In genomic region chr12:7127916-7128626, GRCh38 we compare ENCODE assay signal across 17 cellular contexts. TPM values are rescaled to one million over a fixed set of nuclear protein-coding genes. Genes with fewer than 3 reads are reported as not detected.
DNase-seq lines count a peak whose midpoint lies in the region; ATAC-seq and TF ChIP-seq lines count a peak whose summit lies in the region.
"Had no signal": no experiment of that assay in that cellular context is flagged by ENCODE, and none has a peak within 500 bp of the region (broad histone marks: within the 10 kb centered on the region; RNA-seq: fewer than 3 reads in every experiment).

No MANE protein-coding gene starts in this region.

- H3K36me3 ChIP-seq in Loucy (ENCODE audit: insufficient read depth, low read length) (peaks cover 4% of the 10 kb centered on the region; the same call in 1 of the 2 replicates), endodermal cell (ENCODE audit: control insufficient read depth, insufficient read depth, low read length) (no peaks in the 10 kb centered on the region), left lung (no peaks in the 10 kb centered on the region)
- H3K36me3 ChIP-seq: ascending aorta, left ventricle myocardium inferior, ovary had no signal

- H3K9me2 ChIP-seq in Loucy (replicated peaks; ENCODE audit: low read depth, low read length) = no peaks in the 10 kb centered on the region

- TF ChIP-seq CTCF in CD4-positive, alpha-beta T cell (IDR thresholded peaks at IDR 0.05) = no peak
- TF ChIP-seq CTCF in Loucy (conservative IDR thresholded peaks at IDR 0.05; ENCODE audit: low read length) = no peak
- no peak for TF ChIP-seq CTCF in endodermal cell (conservative IDR thresholded peaks at IDR 0.05)
- no peak for TF ChIP-seq CTCF in nephron (IDR thresholded peaks at IDR 0.05; ENCODE audit: unreplicated experiment in 3 of 3)
- TF ChIP-seq CTCF in left lung (IDR thresholded peaks at IDR 0.05) = no peak

- 81 to 94% methylated on average over 12 to 17 of the region's 17 CpGs for WGBS in endodermal cell (ENCODE audit: insufficient coverage in 1 of 2, insufficient read length in 1 of 2), 2 experiments

- POLR2A ChIA-PET in CD4-positive, alpha-beta T cell (lab: Charles Lee) = interaction anchor here (3.8 kb wide), 1 partner anchor 20 kb away, joined by 16 read pairs; the partner anchor contains the start of gene C1RL

- H3K4me1 Mint-ChIP-seq in CD4-positive, alpha-beta T cell (ENCODE audit: low read depth) = peaks cover 47% of the 10 kb centered on the region
- H3K4me1 Mint-ChIP-seq in endodermal cell = peaks cover 61% of the 10 kb centered on the region
- peaks cover 46% of the 10 kb centered on the region for H3K4me1 Mint-ChIP-seq in nephron

- no peaks in the 10 kb centered on the region for H3K27me3 ChIP-seq in CD4-positive, alpha-beta T cell (ENCODE audit: control insufficient read depth, insufficient read depth, low read length)
- H3K27me3 ChIP-seq in Loucy (ENCODE audit: insufficient read depth, low read length, poor library complexity, severe bottlenecking) = no peaks in the 10 kb centered on the region
- no peaks in the 10 kb centered on the region for H3K27me3 ChIP-seq in endodermal cell (ENCODE audit: control insufficient read depth, insufficient read depth, low read length, poor library complexity, severe bottlenecking)
- peaks cover 0 to 36% of the 10 kb centered on the region in 2 donors for H3K27me3 ChIP-seq in left lung
- H3K27me3 ChIP-seq: ascending aorta, ovary had no signal

- H3K9me3 Mint-ChIP-seq in CD4-positive, alpha-beta T cell = no peaks in the 10 kb centered on the region
- H3K9me3 Mint-ChIP-seq in endodermal cell = no peaks in the 10 kb centered on the region
- no peaks in the 10 kb centered on the region for H3K9me3 Mint-ChIP-seq in nephron

- ATAC-seq in CD4-positive, alpha-beta T cell (ENCODE audit: poor library complexity) = no peak
- no peak for ATAC-seq in left ventricle myocardium superior
- ATAC-seq in left lung = no peak

- H3K9me3 ChIP-seq in CD4-positive, alpha-beta T cell (ENCODE audit: control insufficient read depth, low read length) = no peaks in the 10 kb centered on the region
- H3K9me3 ChIP-seq in Loucy (ENCODE audit: insufficient read depth, low read depth, low read length) (no peaks in the 10 kb centered on the region), endodermal cell (ENCODE audit: control insufficient read depth, low read length) (no peaks in the 10 kb centered on the region), left lung (no peaks in the 10 kb centered on the region)
- H3K9me3 ChIP-seq: ascending aorta, left ventricle myocardium inferior, ovary had no signal

- peaks cover 2% of the 10 kb centered on the region; the same call in 1 of the 2 replicates for H3F3A ChIP-seq in Loucy (ENCODE audit: low read depth)

- H3K4me3 ChIP-seq in Loucy (ENCODE audit: low read length, poor library complexity, severe bottlenecking) (no peak overlapping the region), endodermal cell (ENCODE audit: low read length) (peak overlapping the region; percentile 88), left lung (peak overlapping the region in 1 of 2 donors; percentile 7)
- H3K4me3 ChIP-seq: ascending aorta, GM23248, ovary had no signal

- H2AFZ ChIP-seq in Loucy (ENCODE audit: low read length) = no peak overlapping the region
- H2AFZ ChIP-seq: GM23248 had no signal

- H3K79me2 ChIP-seq in Loucy (ENCODE audit: insufficient read depth, low read length) = peaks cover 31% of the 10 kb centered on the region

- peaks cover 16% of the 10 kb centered on the region for H3K36me3 Mint-ChIP-seq in CD4-positive, alpha-beta T cell (ENCODE audit: low read depth)
- peaks cover 17% of the 10 kb centered on the region for H3K36me3 Mint-ChIP-seq in endodermal cell (ENCODE audit: low read depth)
- H3K36me3 Mint-ChIP-seq in nephron (ENCODE audit: low read depth) = peaks cover under 1% of the 10 kb centered on the region

- H3K9ac ChIP-seq in Loucy (ENCODE audit: low read depth, low read length, poor library complexity, severe bottlenecking) (no peak overlapping the region), endodermal cell (ENCODE audit: extremely low read depth, low read length, poor library complexity, severe bottlenecking) (peak overlapping the region; percentile 75)
- H3K9ac ChIP-seq: GM23248 had no signal

- H3K4me1 ChIP-seq in Loucy (ENCODE audit: insufficient read depth, low read length, poor library complexity, severe bottlenecking) (peaks cover 33% of the 10 kb centered on the region), endodermal cell (ENCODE audit: control insufficient read depth, insufficient read depth, low read length) (peaks cover 14% of the 10 kb centered on the region), left lung (peaks cover 5 to 36% of the 10 kb centered on the region in 2 donors)

- no peak for DNase-seq in CD4-positive, alpha-beta T cell
- DNase-seq in endodermal cell (peak; percentile 67), left ventricle myocardium superior (no peak), left lung (no peak), NCI-H526 (lab: John Stamatoyannopoulos, UW) (no peak)
- DNase-seq in stimulated activated CD4-positive, alpha-beta T cell treated with anti-CD3 and anti-CD28 coated beads, Interleukin-2, amount 100 ng/mL, for 24 hours = no peak
- DNase-seq: GM23248; left ventricle myocardium inferior; NCI-H1092 treated with DMSO at 0.1 percent for 48 hours; NCI-H524; stimulated activated naive CD4-positive, alpha-beta T cell had no signal

- peak overlapping the region; percentile 91 for H3K4me3 Mint-ChIP-seq in CD4-positive, alpha-beta T cell
- H3K4me3 Mint-ChIP-seq in endodermal cell = peak overlapping the region; percentile 75
- H3K4me3 Mint-ChIP-seq in nephron = peak overlapping the region; percentile 90 to 99 (median 91)

- no peak overlapping the region for H3K27ac ChIP-seq in CD4-positive, alpha-beta T cell (ENCODE audit: low read depth, low read length)
- H3K27ac ChIP-seq in endodermal cell (ENCODE audit: low read depth, low read length) (no peak overlapping the region), left lung (no peak overlapping the region)
- H3K27ac ChIP-seq: ascending aorta, GM23248, left ventricle myocardium inferior, RWPE1 had no signal

- H4K20me1 ChIP-seq in Loucy (ENCODE audit: insufficient read depth, low read length, poor library complexity, severe bottlenecking) = no peaks in the 10 kb centered on the region

- CTCF ChIA-PET in CD4-positive, alpha-beta T cell (lab: Charles Lee) = no interaction called here

- intact Hi-C loops in CD4-positive, alpha-beta T cell (cut with DNase I, micrococcal nuclease) = no loop called here
- intact Hi-C loops in left ventricle myocardium superior (cut with micrococcal nuclease) = no loop called here
- intact Hi-C loops in left lung (cut with DNase I) = no loop called here

- peak overlapping the region; percentile 99 for H3K4me2 ChIP-seq in Loucy (ENCODE audit: low read depth, low read length, poor library complexity, severe bottlenecking)

- H3K27ac Mint-ChIP-seq in CD4-positive, alpha-beta T cell = peak overlapping the region; percentile 20
- H3K27ac Mint-ChIP-seq in endodermal cell = peak overlapping the region; percentile 92
- peak overlapping the region; percentile 59 to 84 (median 67) for H3K27ac Mint-ChIP-seq in nephron

- H3K27me3 Mint-ChIP-seq in CD4-positive, alpha-beta T cell = no peaks in the 10 kb centered on the region
- H3K27me3 Mint-ChIP-seq in endodermal cell (ENCODE audit: insufficient read depth) (peaks cover 3% of the 10 kb centered on the region), nephron (ENCODE audit: low read depth) (peaks cover 9% of the 10 kb centered on the region)

RNA-seq across cellular contexts. Expression of gene RBP5, which starts 0.6 kb away (rescaled TPM):
- not detected for total RNA-seq in CD4-positive, alpha-beta T cell
- total RNA-seq in endodermal cell (10 to 100 TPM; 19.3 to 31.2 TPM), left ventricle myocardium superior (0.89 TPM), left lung (1 to 10 TPM; 1.2 to 2.3 TPM)
- polyA plus RNA-seq in endodermal cell (2013, experiment 1 of 2) = 1.7 TPM
- polyA plus RNA-seq in endodermal cell (2013, experiment 2 of 2) = 1.9 TPM
- total RNA-seq: GM23248, HT1080 had no signal

RNA-seq across cellular contexts. Expression of gene CLSTN3, which starts 2.1 kb away (rescaled TPM):
- total RNA-seq in CD4-positive, alpha-beta T cell = 10 to 100 TPM; 29.1 to 33.9 TPM
- total RNA-seq in endodermal cell (100 to 1,000 TPM in 1 of 2 donors, 10 to 100 TPM in 1; 69.7 to 135 TPM), left ventricle myocardium superior (6.4 TPM), left lung (10 to 100 TPM; 30.3 to 45.8 TPM)
- polyA plus RNA-seq in endodermal cell (2013, experiment 1 of 2) = 52.2 TPM
- polyA plus RNA-seq in endodermal cell (2013, experiment 2 of 2) = 51.4 TPM

RNA-seq across cellular contexts. Expression of gene C1RL, which starts 19.1 kb away (rescaled TPM):
- total RNA-seq in CD4-positive, alpha-beta T cell = 10 to 100 TPM; 12.2 to 14.1 TPM
- total RNA-seq in endodermal cell (10 to 100 TPM; 32.5 to 46.4 TPM), left ventricle myocardium superior (10.9 TPM), left lung (10 to 100 TPM; 65.9 to 72.7 TPM)
- 12.4 TPM for polyA plus RNA-seq in endodermal cell (2013, experiment 1 of 2)
- 12.0 TPM for polyA plus RNA-seq in endodermal cell (2013, experiment 2 of 2)

RNA-seq across cellular contexts. Expression of gene C1R, which starts 35.8 kb away (rescaled TPM):
- total RNA-seq in CD4-positive, alpha-beta T cell = 1 to 10 TPM; 3.1 to 4.0 TPM
- 1 to 10 TPM; 3.9 TPM for total RNA-seq in endodermal cell
- polyA plus RNA-seq in endodermal cell (2013, experiment 1 of 2) = 5.4 TPM
- polyA plus RNA-seq in endodermal cell (2013, experiment 2 of 2) = 3.4 TPM
- total RNA-seq in left ventricle myocardium superior = 142 TPM
- 100 to 1,000 TPM; 403 to 693 TPM for total RNA-seq in left lung

Comparison
In these comparisons a context has a peak if more than half of its experiments do, and no peak if none do; other contexts are left out.
1. H3K27ac Mint-ChIP-seq: peak in every context shown above with its lines; median percentile 92 in endodermal cell; 67 in nephron; 20 in CD4-positive, alpha-beta T cell.
2. RNA of gene RBP5, which starts 0.6 kb away (total RNA-seq): 19.3 to 31.2 TPM in endodermal cell; 1.2 to 2.3 TPM in left lung, 0.89 TPM in left ventricle myocardium superior (single experiment) and not detected in CD4-positive, alpha-beta T cell; every median in the first group is over 4 times any median in the second.
3. Peak in every context shown above with its lines, with median percentiles within 50 percentile points of each other: H3K4me3 Mint-ChIP-seq.